In genomic region chr20:63547484-63548480, GRCh38 we compare ENCODE assay signal across 25 cellular contexts. TPM values are rescaled to one million over a fixed set of nuclear protein-coding genes. Genes with fewer than 3 reads are reported as not detected.
DNase-seq lines count a peak whose midpoint lies in the region; ATAC-seq, FAIRE-seq and TF ChIP-seq lines count a peak whose summit lies in the region.
"Had no signal": no experiment of that assay in that cellular context is flagged by ENCODE, and none has a peak within 500 bp of the region (broad histone marks: within the 10 kb centered on the region; RNA-seq: fewer than 3 reads in every experiment).

Gene SRMS, minus strand, starts transcription at chr20:63547749. Its CDS starts 286 bp downstream, at chr20:63547463.

- H3K27me3 ChIP-seq in GM23338 (ENCODE audit: insufficient read depth), result no peaks in the 10 kb centered on the region
- H3K27me3 ChIP-seq in WERI-Rb-1 (ENCODE audit: insufficient read depth, low read depth, severe bottlenecking), result no peaks in the 10 kb centered on the region
- H3K27me3 ChIP-seq in mesendoderm (ENCODE audit: insufficient read depth, low read length, poor library complexity), result no peaks in the 10 kb centered on the region
- H3K27me3 ChIP-seq in A673 (replicated peaks; ENCODE audit: insufficient read depth, low read depth, low read length, poor library complexity), result peaks cover 48% of the 10 kb centered on the region
- H3K27me3 ChIP-seq: cardiac muscle cell had no signal

- no peak within 1 kb of the TSS for H2BK15ac ChIP-seq in mesendoderm (replicated peaks; ENCODE audit: low read depth)

- H3K36me3 ChIP-seq in GM23338 (ENCODE audit: insufficient read depth), result no peaks in the 10 kb centered on the region
- no peaks in the 10 kb centered on the region for H3K36me3 ChIP-seq in WERI-Rb-1
- no peaks in the 10 kb centered on the region for H3K36me3 ChIP-seq in mesendoderm (ENCODE audit: control insufficient read depth, insufficient read depth, low read length)
- no peaks in the 10 kb centered on the region for H3K36me3 ChIP-seq in A673 (ENCODE audit: insufficient read depth, low read length, poor library complexity, severe bottlenecking)
- H3K36me3 ChIP-seq: cardiac muscle cell, heart right ventricle, suprapubic skin, vagina had no signal

- no peak within 1 kb of the TSS for H2BK5ac ChIP-seq in mesendoderm (ENCODE audit: low read length)

- peak; percentile 20 for FAIRE-seq in HTR-8/SVneo (lab: Jason Lieb, UNC)
- FAIRE-seq: GM12878, HepG2 had no signal

- peaks cover 24% of the 10 kb centered on the region for H3K4me1 Mint-ChIP-seq in GM23338

- no peak within 1 kb of the TSS for H3K4me3 Mint-ChIP-seq in GM23338
- H3K4me3 Mint-ChIP-seq: activated naive CD4-positive, alpha-beta T cell treated with anti-CD3 and anti-CD28 coated beads, Interleukin-2, amount 10 ng/mL, durations not matched to agents 7 days and 5 days; activated T-cell treated with anti-CD3 and anti-CD28 coated beads, Interleukin-2, amount 50 U/mL, for 72 hours had no signal

- no peak within 1 kb of the TSS for H3K9ac ChIP-seq in mesendoderm (ENCODE audit: low read length)

- no peak within 1 kb of the TSS for H2BK120ac ChIP-seq in mesendoderm (ENCODE audit: low read depth, low read length)

- no peaks in the 10 kb centered on the region for H3K9me2 ChIP-seq in GM23338 (ENCODE audit: insufficient read depth)

- H2AK5ac ChIP-seq in mesendoderm (ENCODE audit: low read length), result no peak within 1 kb of the TSS

- whole genome bisulfite sequencing in mesendoderm (ENCODE audit: extremely low coverage, insufficient coverage, low lambda C conversion rate), result no CpG with 5 or more reads among the region's 53 CpGs

- H3K4me1 ChIP-seq in GM23338 (ENCODE audit: insufficient read depth) (peaks cover 9% of the 10 kb centered on the region; the same call in 1 of the 2 replicates), mesendoderm (ENCODE audit: control insufficient read depth, low read depth, low read length) (no peaks in the 10 kb centered on the region), A673 (ENCODE audit: insufficient read depth, low read length, poor library complexity, severe bottlenecking) (peaks cover 2% of the 10 kb centered on the region)

- H3K23ac ChIP-seq in mesendoderm (ENCODE audit: low read length), result no peak within 1 kb of the TSS

- no peak within 1 kb of the TSS for H3K18ac ChIP-seq in mesendoderm (ENCODE audit: low read length)

- H3K27ac ChIP-seq in GM23338 (ENCODE audit: low read depth), result no peak within 1 kb of the TSS
- no peak within 1 kb of the TSS; the same call in 1 of the 2 replicates for H3K27ac ChIP-seq in WERI-Rb-1
- no peak within 1 kb of the TSS for H3K27ac ChIP-seq in mesendoderm (ENCODE audit: low read depth, low read length)
- H3K27ac ChIP-seq in caudate nucleus (ENCODE audit: low read depth, low read length), result no peak within 1 kb of the TSS
- H3K27ac ChIP-seq in A673 (ENCODE audit: low read depth, low read length, poor library complexity, severe bottlenecking), result no peak within 1 kb of the TSS
- H3K27ac ChIP-seq: cardiac muscle cell, heart right ventricle, suprapubic skin, vagina had no signal

- intact Hi-C loops in A673 (cut with micrococcal nuclease; ENCODE audit: unreplicated experiment), result no loop called here

- DNase-seq in GM23338 (ENCODE audit: low spot score) (peak; percentile 70), HTR-8/SVneo (ENCODE audit: insufficient read length, low spot score) (no peak), WERI-Rb-1 (peak; percentile 24), mesendoderm (peak; percentile 39), caudate nucleus (lab: John Stamatoyannopoulos, UW) (no peak), globus pallidus (ENCODE audit: low spot score) (no peak), A673 (ENCODE audit: low spot score) (no peak)
- DNase-seq: activated CD4-positive, alpha-beta T cell treated with anti-CD3 and anti-CD28 coated beads for 4 hours; activated naive CD4-positive, alpha-beta T cell treated with anti-CD3 and anti-CD28 coated beads, Interleukin-2, amount 10 ng/mL, durations not matched to agents 7 days and 5 days; activated T-cell treated with anti-CD3 and anti-CD28 coated beads, Interleukin-2, amount 50 U/mL, for 72 hours; DND-41; heart right ventricle; NCI-H1694; NCI-H2171; NCI-H524 treated with DMSO at 0.1 percent for 48 hours; occipital lobe; SHP77; T-helper 1 cell had no signal

- H3K4me2 ChIP-seq in GM23338 (0 out of 2 replicates have a peak within 1 kb of the TSS, but pooled peaks have one; percentile 32), mesendoderm (ENCODE audit: low read length) (no peak within 1 kb of the TSS)

- H3K27me3 Mint-ChIP-seq in GM23338 (ENCODE audit: insufficient read depth, low read depth, poor library complexity), result peaks cover 14% of the 10 kb centered on the region

- H3K9me3 Mint-ChIP-seq in GM23338, result no peaks in the 10 kb centered on the region; the same call in 2 of the 3 replicates
- H3K9me3 Mint-ChIP-seq: activated naive CD4-positive, alpha-beta T cell treated with anti-CD3 and anti-CD28 coated beads, Interleukin-2, amount 10 ng/mL, durations not matched to agents 7 days and 5 days; activated T-cell treated with anti-CD3 and anti-CD28 coated beads, Interleukin-2, amount 50 U/mL, for 72 hours had no signal

- H3K27ac Mint-ChIP-seq in GM23338, result no peak within 1 kb of the TSS
- H3K27ac Mint-ChIP-seq: activated naive CD4-positive, alpha-beta T cell treated with anti-CD3 and anti-CD28 coated beads, Interleukin-2, amount 10 ng/mL, durations not matched to agents 7 days and 5 days; activated T-cell treated with anti-CD3 and anti-CD28 coated beads, Interleukin-2, amount 50 U/mL, for 72 hours had no signal

- no peak within 1 kb of the TSS for H4K8ac ChIP-seq in mesendoderm (ENCODE audit: low read depth, low read length)

- H3K36me3 Mint-ChIP-seq in GM23338 (ENCODE audit: low read depth), result peaks cover 4% of the 10 kb centered on the region; the same call in 1 of the 3 replicates
- H3K36me3 Mint-ChIP-seq: activated naive CD4-positive, alpha-beta T cell treated with anti-CD3 and anti-CD28 coated beads, Interleukin-2, amount 10 ng/mL, durations not matched to agents 7 days and 5 days had no signal

- ATAC-seq in GM23338, result peak; percentile 71
- ATAC-seq: activated T-cell treated with anti-CD3 and anti-CD28 coated beads, Interleukin-2, amount 50 U/mL, for 72 hours; GM12878; heart right ventricle; HepG2 had no signal

- TF ChIP-seq CTCF in GM23338 (conservative IDR thresholded peaks at IDR 0.05; ENCODE audit: low read depth in 2 of 2) (peak in 1 of 2 experiments; percentile 30; a peak in 1 of 4 replicates), WERI-Rb-1 (IDR thresholded peaks at IDR 0.05; ENCODE audit: low read depth, low read length) (no peak), A673 (conservative IDR thresholded peaks at IDR 0.05; ENCODE audit: low read depth, low read length) (no peak)

- H4K5ac ChIP-seq in mesendoderm (ENCODE audit: low read length), result no peak within 1 kb of the TSS

- POLR2A ChIA-PET in A673 (lab: Charles Lee; ENCODE audit: low non-redundant PET), result no interaction called here

- CTCF ChIA-PET in A673 (lab: Charles Lee), result no interaction called here

- H3K79me2 ChIP-seq in GM23338 (replicated peaks; ENCODE audit: insufficient read depth) (no peaks in the 10 kb centered on the region), mesendoderm (ENCODE audit: control insufficient read depth, insufficient read depth, low read length) (no peaks in the 10 kb centered on the region)

- H3K4me3 ChIP-seq in GM23338, result no peak within 1 kb of the TSS
- no peak within 1 kb of the TSS for H3K4me3 ChIP-seq in WERI-Rb-1 (ENCODE audit: low read depth, low read length)
- no peak within 1 kb of the TSS for H3K4me3 ChIP-seq in mesendoderm (ENCODE audit: low read length)
- no peak within 1 kb of the TSS for H3K4me3 ChIP-seq in A673 (ENCODE audit: low read depth, low read length, poor library complexity, severe bottlenecking)
- H3K4me3 ChIP-seq: cardiac muscle cell, GM12878, heart right ventricle, suprapubic skin, vagina had no signal

- H3K56ac ChIP-seq in mesendoderm (ENCODE audit: low read length), result peak within 1 kb of the TSS; percentile 74

- H4K20me1 ChIP-seq in GM23338 (replicated peaks; ENCODE audit: insufficient read depth), result no peaks in the 10 kb centered on the region

- H3K79me1 ChIP-seq in mesendoderm (ENCODE audit: low read length), result no peaks in the 10 kb centered on the region

- no TSS peak for BruUV-seq in A673 (replicated peaks; lab: Mats Ljungman, UMichigan)

- H2AFZ ChIP-seq in GM23338, result peak within 1 kb of the TSS; percentile 74; the same call in 1 of the 2 replicates

- peaks cover 6% of the 10 kb centered on the region; the same call in 1 of the 2 replicates for H3F3A ChIP-seq in GM23338 (replicated peaks; ENCODE audit: low read depth)

- H3K9me3 ChIP-seq in WERI-Rb-1 (ENCODE audit: severe bottlenecking) (no peaks in the 10 kb centered on the region), A673 (ENCODE audit: low read depth, low read length, poor library complexity, severe bottlenecking) (no peaks in the 10 kb centered on the region)
- H3K9me3 ChIP-seq: heart right ventricle, suprapubic skin, vagina had no signal

- H3K4ac ChIP-seq in mesendoderm (ENCODE audit: low read depth, low read length), result no peak within 1 kb of the TSS

TF ChIP-seq in GM23338, 12 proteins besides CTCF, POLR2A, EP300 and RAD21:
- TF ChIP-seq STAT1 (IDR thresholded peaks at IDR 0.05; ENCODE audit: unreplicated experiment) (no peak), EZH2 (IDR thresholded peaks at IDR 0.05; ENCODE audit: low read depth, unreplicated experiment) (no peak), ZNF331 (CRISPR knock-in tag; IDR thresholded peaks at IDR 0.05; ENCODE audit: low read depth) (no peak), ZNF114 (CRISPR knock-in tag; IDR thresholded peaks at IDR 0.05) (no peak), EZH2phosphoT487 (IDR thresholded peaks at IDR 0.05; ENCODE audit: unreplicated experiment) (no peak), POLR2AphosphoS5 (IDR thresholded peaks at IDR 0.05; ENCODE audit: low read depth) (no peak)
TF ChIP-seq in GM23338: peak in this region for 0.

RNA-seq across cellular contexts. Expression of gene SRMS, which starts in this region (rescaled TPM):
- total RNA-seq in GM23338 (2014; rRNA removed; shearing (Covaris generic)), result 0.50 and 0.59 TPM in 2 replicates
- polyA plus RNA-seq in GM23338 (2016; fragmentation: Nextera tagmentation; extraction: Ambion mirVana), result 0.23 TPM in 1 of 2 replicates, not detected in the other
- polyA plus RNA-seq in mesendoderm (2013, experiment 1 of 2), result 0.11 TPM
- polyA plus RNA-seq in mesendoderm (2013, experiment 2 of 2), result 0.10 TPM
- total RNA-seq in A673 (2021), result not detected in 2 replicates
- total RNA-seq: activated T-cell treated with anti-CD3 and anti-CD28 coated beads, Interleukin-2, amount 50 U/mL, for 72 hours; cardiac muscle cell; GM12878; heart right ventricle; HepG2; lung microvascular endothelial cell; occipital lobe; skeletal muscle tissue; vagina had no signal
- polyA plus RNA-seq: cardiac muscle cell, GM12878, heart right ventricle, HepG2 had no signal

Comparison
In these comparisons a context has a peak if more than half of its experiments do, and no peak if none do; other contexts are left out.
1. Peak in DNase-seq, ATAC-seq and H3K4me2 ChIP-seq in GM23338; RNA of the gene not detected or under 1 TPM.
2. DNase-seq: peak in WERI-Rb-1 (single experiment) and mesendoderm (single experiment); none in HTR-8/SVneo (single experiment), caudate nucleus (0 of 61), globus pallidus (single experiment) and A673 (single experiment).